Comparison of ENCODE assay signal across 17 cellular contexts in genomic region chr9:94826644-94827410, GRCh38.
DNase-seq lines count a peak whose midpoint lies in the region; ATAC-seq and TF ChIP-seq lines count a peak whose summit lies in the region.
"Had no signal": no experiment of that assay in that cellular context is flagged by ENCODE, and none has a peak within 500 bp of the region (broad histone marks: within the 10 kb centered on the region; RNA-seq: fewer than 3 reads in every experiment).

No MANE protein-coding gene starts in this region.

- no peak overlapping the region for H4K91ac ChIP-seq in IMR-90 (ENCODE audit: insufficient read depth, low read depth, low read length)

- peaks cover 5% of the 10 kb centered on the region for H3K36me3 Mint-ChIP-seq in endothelial cell (ENCODE audit: low read depth, unreplicated experiment)

- WGBS in IMR-90 (ENCODE audit: extremely low coverage in 2 of 2, insufficient read length in 1 of 2), 2 experiments: no CpG with 5 or more reads among the region's 3 CpGs
- 85 to 90% methylated on average over 3 of the region's 3 CpGs for WGBS in sigmoid colon, 2 donors

- H2BK120ac ChIP-seq in IMR-90 (ENCODE audit: low read depth, low read length): no peak overlapping the region

- H3K23ac ChIP-seq in IMR-90 (ENCODE audit: low read depth, low read length): no peak overlapping the region

- H4K8ac ChIP-seq in IMR-90 (ENCODE audit: low read depth in 2 of 2, low read length in 2 of 2): no peak overlapping the region

- H3K9ac ChIP-seq in IMR-90 (ENCODE audit: low read depth, low read length): no peak overlapping the region

- peaks cover 6% of the 10 kb centered on the region; the same call in 1 of the 2 replicates for H4K20me1 ChIP-seq in IMR-90 (ENCODE audit: insufficient read depth, low read length)

- H3K4me1 ChIP-seq in IMR-90 (ENCODE audit: control insufficient read depth, insufficient read depth, low read length) (peaks cover 10% of the 10 kb centered on the region), sigmoid colon (peaks cover 0 to 42% (median 30%) of the 10 kb centered on the region in 4 donors)
- H3K4me1 ChIP-seq: HAP-1 had no signal

- intact Hi-C loops in IMR-90 (cut with micrococcal nuclease): no loop called here
- intact Hi-C loops in sigmoid colon (cut with DNase I): no loop called here

- no peaks in the 10 kb centered on the region for H3K9me3 ChIP-seq in IMR-90 (ENCODE audit: control insufficient read depth, insufficient read depth, low read length)
- no peaks in the 10 kb centered on the region for H3K9me3 ChIP-seq in sigmoid colon

- TF ChIP-seq CTCF in IMR-90 (conservative IDR thresholded peaks at IDR 0.05; ENCODE audit: low read depth, low read length): no peak
- TF ChIP-seq CTCF in endothelial cell (IDR thresholded peaks at IDR 0.05; ENCODE audit: unreplicated experiment): no peak
- TF ChIP-seq CTCF in sigmoid colon (IDR thresholded peaks at IDR 0.05): no peak

- BruUV-seq in IMR-90 (replicated peaks; lab: Mats Ljungman, UMichigan): no TSS peak

- H2BK5ac ChIP-seq in IMR-90 (ENCODE audit: low read depth, low read length, poor library complexity, severe bottlenecking): no peak overlapping the region

- H3K27me3 ChIP-seq in IMR-90 (ENCODE audit: control insufficient read depth, insufficient read depth, low read length) (no peaks in the 10 kb centered on the region), sigmoid colon (no peaks in the 10 kb centered on the region)

- no peak overlapping the region for H2BK15ac ChIP-seq in IMR-90 (ENCODE audit: low read depth, low read length)

- no peak overlapping the region for H2BK20ac ChIP-seq in IMR-90 (ENCODE audit: low read depth, low read length)

- no peak overlapping the region for H3K4ac ChIP-seq in IMR-90 (ENCODE audit: low read depth, low read length)

- peaks cover 4% of the 10 kb centered on the region for H3K27me3 Mint-ChIP-seq in endothelial cell (ENCODE audit: unreplicated experiment)
- H3K27me3 Mint-ChIP-seq: activated CD4-positive, alpha-beta memory T cell treated with anti-CD3 and anti-CD28 coated beads for 36 hours; memory B cell had no signal

- H3K4me3 Mint-ChIP-seq in endothelial cell (ENCODE audit: unreplicated experiment): peak overlapping the region; percentile 5
- H3K4me3 Mint-ChIP-seq: activated CD4-positive, alpha-beta memory T cell treated with anti-CD3 and anti-CD28 coated beads for 36 hours; CD14-positive monocyte; memory B cell had no signal

- peaks cover 5% of the 10 kb centered on the region for H3K36me3 ChIP-seq in IMR-90 (ENCODE audit: control insufficient read depth, insufficient read depth, low read length)
- no peaks in the 10 kb centered on the region for H3K36me3 ChIP-seq in sigmoid colon
- H3K36me3 ChIP-seq: HAP-1 had no signal

- H4K5ac ChIP-seq in IMR-90 (ENCODE audit: low read depth, low read length): no peak overlapping the region

- CTCF ChIA-PET in IMR-90 (lab: Yijun Ruan, JAX): interaction anchor here (1.3 kb wide), 1 partner anchor 59 kb away, joined by 3 read pairs; no protein-coding TSS in a partner anchor
- CTCF ChIA-PET in HEK293T (lab: Yijun Ruan, JAX): no interaction called here

- H2AK5ac ChIP-seq in IMR-90 (ENCODE audit: low read depth, low read length): peak overlapping the region; percentile 70; the same call in 1 of the 2 replicates

- peaks cover 0 to 3% of the 10 kb centered on the region in 2 experiments; a peak in 2 of 4 replicates for H3K79me1 ChIP-seq in IMR-90 (ENCODE audit: low read depth in 1 of 2, low read length in 2 of 2)

- TF ChIP-seq RAD21 in IMR-90 (IDR thresholded peaks at IDR 0.05; ENCODE audit: low read length): no peak

- peaks cover 14% of the 10 kb centered on the region for H3K4me1 Mint-ChIP-seq in endothelial cell (ENCODE audit: unreplicated experiment)
- H3K4me1 Mint-ChIP-seq: CD14-positive monocyte had no signal

- H3K9me3 Mint-ChIP-seq in endothelial cell (ENCODE audit: unreplicated experiment): no peaks in the 10 kb centered on the region

- H2AK9ac ChIP-seq in IMR-90 (replicated peaks; ENCODE audit: low read depth, low read length, poor library complexity): no peak overlapping the region

- in situ Hi-C loops in IMR-90 (cut with MboI; ENCODE audit: low sequenced_read_pairs): no loop called here

- peak; percentile 43 for DNase-seq in COLO668 (lab: John Stamatoyannopoulos, UW; ENCODE audit: unreplicated experiment)
- no peak for DNase-seq in IMR-90
- no peak for DNase-seq in endothelial cell (ENCODE audit: low spot score)
- no peak for DNase-seq in sigmoid colon
- no peak for DNase-seq in iPS-NIHi11 (ENCODE audit: low spot score)
- no peak for DNase-seq in HEK293T (ENCODE audit: extremely low spot score)
- DNase-seq: activated CD4-positive, alpha-beta memory T cell treated with anti-CD3 and anti-CD28 coated beads for 36 hours; activated gamma-delta T cell; NCI-H1048; NCI-H524; stimulated activated CD4-positive, alpha-beta T cell treated with anti-CD3 and anti-CD28 coated beads, Interleukin-2, amount 100 ng/mL, for 48 hours; T1000 had no signal

- no peak overlapping the region for H3K27ac ChIP-seq in IMR-90 (ENCODE audit: insufficient read depth, low read length)
- H3K27ac ChIP-seq in sigmoid colon: peak overlapping the region in 3 of 4 donors; percentile 32 to 73 (median 61)

- H3K56ac ChIP-seq in IMR-90 (ENCODE audit: extremely low read depth, insufficient read depth, low read length): no peak overlapping the region

- H2AFZ ChIP-seq in IMR-90 (replicated peaks; ENCODE audit: low read length, poor library complexity): no peak overlapping the region

- no peak overlapping the region for H3K18ac ChIP-seq in IMR-90 (ENCODE audit: low read depth, low read length)

- peaks cover 6% of the 10 kb centered on the region; the same call in 1 of the 2 replicates for H3K9me1 ChIP-seq in IMR-90 (ENCODE audit: insufficient read depth, low read length)

- dilution Hi-C loops in IMR-90 (cut with HindIII; ENCODE audit: low sequenced_read_pairs, unreplicated experiment): no loop called here

- no peak overlapping the region for H3K4me2 ChIP-seq in IMR-90 (ENCODE audit: low read depth, low read length)

- no peak overlapping the region for H3K4me3 ChIP-seq in IMR-90 (ENCODE audit: insufficient read depth, low read depth, low read length)
- H3K4me3 ChIP-seq in sigmoid colon: no peak overlapping the region
- H3K4me3 ChIP-seq: HAP-1 had no signal

- H3K14ac ChIP-seq in IMR-90 (replicated peaks; ENCODE audit: low read depth, low read length): no peak overlapping the region; the same call in 1 of the 2 replicates

- TF ChIP-seq EP300 in sigmoid colon (IDR thresholded peaks at IDR 0.05): no peak

- no peak overlapping the region for H3K27ac Mint-ChIP-seq in endothelial cell (ENCODE audit: unreplicated experiment)
- H3K27ac Mint-ChIP-seq: activated CD4-positive, alpha-beta memory T cell treated with anti-CD3 and anti-CD28 coated beads for 36 hours; CD14-positive monocyte; memory B cell had no signal

- POLR2A ChIA-PET in IMR-90 (lab: Charles Lee; ENCODE audit: unreplicated experiment): no interaction called here
- POLR2A ChIA-PET in HEK293T (lab: Yijun Ruan, JAX): no interaction called here

- ATAC-seq in IMR-90 (ENCODE audit: low read depth): no peak
- no peak for ATAC-seq in HG03521 (IDR thresholded peaks at IDR 0.05; ENCODE audit: unreplicated experiment)
- ATAC-seq in HG03108 (IDR thresholded peaks at IDR 0.05; ENCODE audit: unreplicated experiment): no peak

- TF ChIP-seq POLR2A in IMR-90 (IDR thresholded peaks at IDR 0.05; ENCODE audit: low read depth, low read length): no peak
- no peak for TF ChIP-seq POLR2A in sigmoid colon (IDR thresholded peaks at IDR 0.05)

TF ChIP-seq in IMR-90, 13 proteins besides CTCF, POLR2A, EP300 and RAD21 (continues in another document):
- TF ChIP-seq CHD1 (IDR thresholded peaks at IDR 0.05; ENCODE audit: low read depth, low read length): no peak
- no peak for TF ChIP-seq MXI1 (IDR thresholded peaks at IDR 0.05; ENCODE audit: borderline replicate concordance, low read depth, low read length)
- TF ChIP-seq CEBPB (IDR thresholded peaks at IDR 0.05; ENCODE audit: low read depth, low read length): no peak
- TF ChIP-seq RCOR1 (IDR thresholded peaks at IDR 0.05; ENCODE audit: insufficient replicate concordance, low read length): no peak
- TF ChIP-seq MAFK (IDR thresholded peaks at IDR 0.05; ENCODE audit: low read depth, low read length): no peak
- no peak for TF ChIP-seq ELK1 (IDR thresholded peaks at IDR 0.05; ENCODE audit: borderline replicate concordance, low read depth, low read length)

TF ChIP-seq in HEK293T, 16 proteins besides CTCF, POLR2A, EP300 and RAD21:
- TF ChIP-seq ARNT (IDR thresholded peaks at IDR 0.05) (no peak), SUZ12 (IDR thresholded peaks at IDR 0.05) (no peak), FOXA1 (IDR thresholded peaks at IDR 0.05) (no peak), TARDBP (IDR thresholded peaks at IDR 0.05) (no peak)
